Comparison of ENCODE assay signal across 1 cellular context in the genomic region with DNA sequence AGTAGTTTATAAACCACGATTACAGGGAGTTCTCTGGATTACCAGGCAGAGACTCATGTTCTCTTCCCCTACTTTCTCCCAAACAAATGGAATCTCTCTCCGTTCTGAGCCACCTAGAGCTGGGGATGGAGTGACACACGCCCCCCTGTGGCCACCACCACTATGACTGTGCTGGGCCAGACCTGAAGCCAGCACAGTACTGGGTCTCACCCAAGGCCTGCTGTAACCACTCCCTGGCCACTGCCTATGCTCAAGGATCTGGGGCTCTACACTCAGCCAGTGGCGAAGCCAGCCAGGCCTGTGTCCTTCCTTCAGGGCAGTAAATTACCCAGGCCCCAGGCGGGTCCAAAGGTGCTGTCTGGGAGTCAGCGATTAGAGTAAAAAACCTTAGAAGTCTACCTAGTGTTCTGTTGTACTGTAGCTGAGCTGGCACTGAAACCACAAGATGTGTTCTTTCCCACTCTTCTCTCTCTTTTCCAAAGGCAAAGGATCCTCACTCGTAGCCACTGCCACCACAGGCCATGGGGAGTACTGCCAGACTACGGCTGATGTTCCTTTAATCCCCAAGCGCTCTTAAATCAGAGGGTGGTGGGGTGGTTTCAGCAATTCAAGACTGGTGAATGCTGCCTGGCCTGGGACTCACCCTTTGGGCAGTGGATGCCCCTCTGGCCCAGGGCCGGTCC.
TF ChIP-seq lines count a peak whose summit lies in the region.

No MANE protein-coding gene starts in this region.

TF ChIP-seq in WTC11, 78 proteins besides CTCF, POLR2A, EP300 and RAD21 (continued from another document):
- TF ChIP-seq, protein P1, sequence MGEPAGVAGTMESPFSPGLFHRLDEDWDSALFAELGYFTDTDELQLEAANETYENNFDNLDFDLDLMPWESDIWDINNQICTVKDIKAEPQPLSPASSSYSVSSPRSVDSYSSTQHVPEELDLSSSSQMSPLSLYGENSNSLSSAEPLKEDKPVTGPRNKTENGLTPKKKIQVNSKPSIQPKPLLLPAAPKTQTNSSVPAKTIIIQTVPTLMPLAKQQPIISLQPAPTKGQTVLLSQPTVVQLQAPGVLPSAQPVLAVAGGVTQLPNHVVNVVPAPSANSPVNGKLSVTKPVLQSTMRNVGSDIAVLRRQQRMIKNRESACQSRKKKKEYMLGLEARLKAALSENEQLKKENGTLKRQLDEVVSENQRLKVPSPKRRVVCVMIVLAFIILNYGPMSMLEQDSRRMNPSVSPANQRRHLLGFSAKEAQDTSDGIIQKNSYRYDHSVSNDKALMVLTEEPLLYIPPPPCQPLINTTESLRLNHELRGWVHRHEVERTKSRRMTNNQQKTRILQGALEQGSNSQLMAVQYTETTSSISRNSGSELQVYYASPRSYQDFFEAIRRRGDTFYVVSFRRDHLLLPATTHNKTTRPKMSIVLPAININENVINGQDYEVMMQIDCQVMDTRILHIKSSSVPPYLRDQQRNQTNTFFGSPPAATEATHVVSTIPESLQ (CRISPR knock-in tag; IDR thresholded peaks at IDR 0.05) = no peak
- TF ChIP-seq, protein P2, sequence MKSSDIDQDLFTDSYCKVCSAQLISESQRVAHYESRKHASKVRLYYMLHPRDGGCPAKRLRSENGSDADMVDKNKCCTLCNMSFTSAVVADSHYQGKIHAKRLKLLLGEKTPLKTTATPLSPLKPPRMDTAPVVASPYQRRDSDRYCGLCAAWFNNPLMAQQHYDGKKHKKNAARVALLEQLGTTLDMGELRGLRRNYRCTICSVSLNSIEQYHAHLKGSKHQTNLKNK (CRISPR knock-in tag; IDR thresholded peaks at IDR 0.05) = no peak
- TF ChIP-seq, protein P3, sequence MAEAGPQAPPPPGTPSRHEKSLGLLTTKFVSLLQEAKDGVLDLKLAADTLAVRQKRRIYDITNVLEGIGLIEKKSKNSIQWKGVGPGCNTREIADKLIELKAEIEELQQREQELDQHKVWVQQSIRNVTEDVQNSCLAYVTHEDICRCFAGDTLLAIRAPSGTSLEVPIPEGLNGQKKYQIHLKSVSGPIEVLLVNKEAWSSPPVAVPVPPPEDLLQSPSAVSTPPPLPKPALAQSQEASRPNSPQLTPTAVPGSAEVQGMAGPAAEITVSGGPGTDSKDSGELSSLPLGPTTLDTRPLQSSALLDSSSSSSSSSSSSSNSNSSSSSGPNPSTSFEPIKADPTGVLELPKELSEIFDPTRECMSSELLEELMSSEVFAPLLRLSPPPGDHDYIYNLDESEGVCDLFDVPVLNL (CRISPR knock-in tag; IDR thresholded peaks at IDR 0.05; ENCODE audit: borderline replicate concordance, low read depth) = no peak
